13 cellular contexts compared by ENCODE assay signal in genomic region chr6:155152211-155153076, GRCh38.
DNase-seq lines count a peak whose midpoint lies in the region; ATAC-seq and TF ChIP-seq lines count a peak whose summit lies in the region.
"Had no signal": no experiment of that assay in that cellular context is flagged by ENCODE, and none has a peak within 500 bp of the region (broad histone marks: within the 10 kb centered on the region; RNA-seq: fewer than 3 reads in every experiment).

No MANE protein-coding gene starts in this region.

- H3K36me3 Mint-ChIP-seq in T-helper 17 cell (ENCODE audit: low read depth), result peaks cover 2% of the 10 kb centered on the region
- H3K36me3 Mint-ChIP-seq: IgD-negative memory B cell had no signal

- peak overlapping the region; percentile 78 for H3K27ac Mint-ChIP-seq in T-helper 17 cell
- H3K27ac Mint-ChIP-seq: IgD-negative memory B cell had no signal

- peak; percentile 30; the same call in 1 of the 2 replicates for TF ChIP-seq CTCF in BJ (IDR thresholded peaks at IDR 0.05; ENCODE audit: insufficient read depth, low read depth, low read length)
- peak; percentile 48; the same call in 1 of the 2 replicates for TF ChIP-seq CTCF in GM12875 (IDR thresholded peaks at IDR 0.05; ENCODE audit: borderline replicate concordance, insufficient read depth, low read depth, low read length)
- peak; percentile 20 for TF ChIP-seq CTCF in foreskin fibroblast (IDR thresholded peaks at IDR 0.05; ENCODE audit: low read depth, low read length)

- DNase-seq in BJ (ENCODE audit: low read depth), result no peak
- no peak for DNase-seq in T-helper 17 cell
- DNase-seq in foreskin fibroblast, result no peak
- DNase-seq in stimulated activated naive CD4-positive, alpha-beta T cell (lab: John Stamatoyannopoulos, UW), result no peak
- no peak for DNase-seq in stimulated activated CD4-positive, alpha-beta T cell treated with anti-CD3 and anti-CD28 coated beads, Interleukin-2, amount 100 ng/mL, for 24 hours
- DNase-seq in NCI-H1105 treated with DMSO at 0.1 percent for 48 hours (lab: John Stamatoyannopoulos, UW), result no peak
- DNase-seq: activated CD4-positive, alpha-beta T cell treated with anti-CD3 and anti-CD28 coated beads, Interleukin-2, amount 50 U/mL, for 48 hours; SIG-M5 had no signal

- H3K27me3 Mint-ChIP-seq in T-helper 17 cell, result peaks cover 6% of the 10 kb centered on the region

- no peaks in the 10 kb centered on the region for H3K27me3 ChIP-seq in BJ (ENCODE audit: control insufficient read depth, insufficient read depth, low read length)
- H3K27me3 ChIP-seq: ascending aorta had no signal

- H3K4me3 Mint-ChIP-seq in T-helper 17 cell, result peak overlapping the region; percentile 21
- H3K4me3 Mint-ChIP-seq: IgD-negative memory B cell had no signal

- H3K4me1 Mint-ChIP-seq in T-helper 17 cell, result peaks cover 34% of the 10 kb centered on the region

- CTCF ChIA-PET in BJ (lab: Yijun Ruan, JAX), result interaction anchor here (0.9 to 1.0 kb wide), 2 partner anchors 219 to 224 kb away, joined by 3 read pairs; no protein-coding TSS in a partner anchor

- ATAC-seq in T-helper 17 cell, result no peak
- no peak for ATAC-seq in HG03378 (IDR thresholded peaks at IDR 0.05; ENCODE audit: unreplicated experiment)

- no peaks in the 10 kb centered on the region for H3K9me3 ChIP-seq in T-helper 17 cell (ENCODE audit: control insufficient read depth, low read length, poor library complexity, severe bottlenecking)
- H3K9me3 ChIP-seq: ascending aorta, Caco-2 had no signal

- POLR2A ChIA-PET in BJ (lab: Charles Lee), result no interaction called here

- peaks cover 3% of the 10 kb centered on the region; the same call in 1 of the 2 replicates for H3K36me3 ChIP-seq in BJ (ENCODE audit: control insufficient read depth, insufficient read depth, low read length)
- H3K36me3 ChIP-seq: ascending aorta had no signal

- no peak overlapping the region for H3K4me3 ChIP-seq in BJ (ENCODE audit: low read depth, low read length)
- no peak overlapping the region for H3K4me3 ChIP-seq in GM12875 (ENCODE audit: low read depth, low read length)
- no peak overlapping the region for H3K4me3 ChIP-seq in foreskin fibroblast (ENCODE audit: low read depth in 1 of 2, low read length in 2 of 2)
- H3K4me3 ChIP-seq: ascending aorta had no signal
